ENCODE assay signal across 19 cellular contexts in the genomic region with DNA sequence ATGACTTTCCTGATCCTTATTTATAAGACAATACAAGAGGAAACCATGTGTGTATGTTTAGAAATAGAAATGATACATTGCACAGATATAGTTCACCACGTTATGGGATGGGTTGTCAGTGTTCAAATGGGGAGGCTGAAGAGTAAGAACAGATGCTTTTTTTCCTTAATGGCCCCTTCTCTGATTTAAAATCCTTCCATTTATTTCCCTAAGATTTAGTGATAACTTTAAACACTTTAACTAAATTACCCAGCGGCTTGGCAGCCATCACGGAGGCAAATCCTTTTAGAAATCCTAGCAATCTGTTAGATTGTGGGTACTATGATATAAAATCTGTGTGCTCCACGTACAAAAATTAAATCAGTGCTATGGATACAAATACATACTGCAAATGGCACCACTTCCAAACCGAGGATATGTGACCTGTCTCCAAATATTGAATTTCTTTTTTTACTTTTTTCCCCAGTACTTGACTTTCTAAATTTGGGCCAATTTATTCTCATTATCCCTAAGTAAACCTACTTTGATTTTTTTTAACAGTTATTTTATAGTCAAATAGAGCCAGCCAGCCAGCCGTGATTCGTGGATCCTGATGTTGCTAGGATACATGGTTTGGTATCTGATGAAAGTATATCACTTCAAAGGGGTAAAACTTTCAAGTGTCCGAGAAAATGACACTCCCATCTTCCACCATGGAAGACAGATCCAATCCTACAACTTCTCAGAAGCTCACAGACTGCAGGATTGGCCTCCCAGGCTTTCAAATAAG. TPM values are rescaled to one million over a fixed set of nuclear protein-coding genes. Genes with fewer than 3 reads are reported as not detected.
DNase-seq lines count a peak whose midpoint lies in the region; ATAC-seq and TF ChIP-seq lines count a peak whose summit lies in the region.
"Had no signal": no experiment of that assay in that cellular context is flagged by ENCODE, and none has a peak within 500 bp of the region (broad histone marks: within the 10 kb centered on the region; RNA-seq: fewer than 3 reads in every experiment).

No MANE protein-coding gene starts in this region.

- no peak overlapping the region for H2BK15ac ChIP-seq in mesenchymal stem cell (ENCODE audit: low read depth, poor library complexity, severe bottlenecking)

- H3K79me2 ChIP-seq in SK-N-SH (ENCODE audit: insufficient read depth): peaks cover 19% of the 10 kb centered on the region; the same call in 1 of the 2 replicates

- H2BK120ac ChIP-seq in mesenchymal stem cell (ENCODE audit: low read depth, low read length): no peak overlapping the region

- no peak for TF ChIP-seq CTCF in BE2C (IDR thresholded peaks at IDR 0.05; ENCODE audit: low read depth, low read length)
- TF ChIP-seq CTCF in SK-N-SH (IDR thresholded peaks at IDR 0.05): no peak

- peak in 1 of 2 experiments; percentile 93; a peak in 2 of 4 replicates for TF ChIP-seq EP300 in SK-N-SH (IDR thresholded peaks at IDR 0.05; ENCODE audit: borderline replicate concordance in 1 of 2, low read depth in 1 of 2, low read length in 1 of 2)

- H2BK5ac ChIP-seq in mesenchymal stem cell (ENCODE audit: low read depth, low read length, poor library complexity, severe bottlenecking): no peak overlapping the region

- H3K27me3 ChIP-seq in BE2C (no peaks in the 10 kb centered on the region), SK-N-SH (ENCODE audit: insufficient read depth) (no peaks in the 10 kb centered on the region), mesenchymal stem cell (ENCODE audit: control insufficient read depth in 1 of 2, insufficient read depth in 1 of 2, low read length in 2 of 2) (no peaks in the 10 kb centered on the region)
- H3K27me3 ChIP-seq: BLaER1 had no signal

- H4K8ac ChIP-seq in mesenchymal stem cell (ENCODE audit: low read length): no peak overlapping the region

- DNase-seq in BE2C: peak; percentile 20
- DNase-seq in NCI-H82 (lab: John Stamatoyannopoulos, UW): peak; percentile 42
- peak; percentile 65 for DNase-seq in SK-N-SH
- DNase-seq in mesenchymal stem cell: peak; percentile 36
- DNase-seq in NCI-H2081 treated with DMSO at 0.1 percent for 48 hours (lab: John Stamatoyannopoulos, UW): no peak
- no peak for DNase-seq in NCI-H2107 (lab: John Stamatoyannopoulos, UW)
- no peak for DNase-seq in erythroblast (lab: John Stamatoyannopoulos, UW)
- DNase-seq: 8988T; Caco-2; CD4-positive, CD25-positive, alpha-beta regulatory T cell; CD8-positive, alpha-beta T cell; DMS153; DND-41; GM23248; H7 had no signal

- H3K9ac ChIP-seq in SK-N-SH (no peak overlapping the region), mesenchymal stem cell (ENCODE audit: low read length) (no peak overlapping the region)
- H3K9ac ChIP-seq: BLaER1, GM23248 had no signal

- H3K4me3 ChIP-seq in BE2C (ENCODE audit: low read depth, low read length) (no peak overlapping the region), SK-N-SH (ENCODE audit: low read depth in 2 of 2, low read length in 1 of 2) (no peak overlapping the region), mesenchymal stem cell (ENCODE audit: insufficient read depth in 1 of 2, low read depth in 1 of 2, low read length in 2 of 2) (no peak overlapping the region)
- H3K4me3 ChIP-seq: BLaER1, GM23248 had no signal

- 0 out of 2 replicates have a peak, but pooled peaks have one; percentile 3 for TF ChIP-seq RAD21 in SK-N-SH (IDR thresholded peaks at IDR 0.05; ENCODE audit: low read length)

- WGBS in SK-N-SH (ENCODE audit: low lambda C conversion rate): 49% methylated on average over 8 of the region's 8 CpGs
- WGBS in mesenchymal stem cell: 90% methylated on average over 4 of the region's 8 CpGs

- CTCF ChIA-PET in SK-N-SH (lab: Yijun Ruan, JAX): no interaction called here

- H3K36me3 ChIP-seq in BE2C (no peaks in the 10 kb centered on the region), SK-N-SH (replicated peaks in 1 of 2; ENCODE audit: control insufficient read depth in 1 of 2, insufficient read depth in 2 of 2, low read length in 1 of 2) (peaks cover 8 to 36% of the 10 kb centered on the region in 2 experiments), mesenchymal stem cell (ENCODE audit: control insufficient read depth in 1 of 2, insufficient read depth in 2 of 2, low read depth in 1 of 2, low read length in 2 of 2) (peaks cover 19 to 27% of the 10 kb centered on the region in 2 experiments)
- H3K36me3 ChIP-seq: BLaER1 had no signal

- TF ChIP-seq POLR2A in erythroblast (IDR thresholded peaks at IDR 0.05; ENCODE audit: low read length): no peak

- no peak overlapping the region for H3K18ac ChIP-seq in mesenchymal stem cell (ENCODE audit: low read depth in 1 of 2, low read length in 2 of 2)

- H3K4me2 ChIP-seq in SK-N-SH: no peak overlapping the region
- H3K4me2 ChIP-seq in mesenchymal stem cell (ENCODE audit: low read length, poor library complexity, severe bottlenecking): no peak overlapping the region
- H3K4me2 ChIP-seq: BLaER1 had no signal

- no peak overlapping the region for H4K91ac ChIP-seq in mesenchymal stem cell (ENCODE audit: low read length)

- no peak overlapping the region for H3K23ac ChIP-seq in mesenchymal stem cell (ENCODE audit: low read length in 2 of 2)

- H2AFZ ChIP-seq in SK-N-SH (ENCODE audit: low read depth): no peak overlapping the region
- no peak overlapping the region for H2AFZ ChIP-seq in mesenchymal stem cell (ENCODE audit: low read depth, low read length)
- H2AFZ ChIP-seq: GM23248 had no signal

- H2BK12ac ChIP-seq in mesenchymal stem cell (ENCODE audit: low read length in 2 of 2): no peak overlapping the region

- H3K9me3 ChIP-seq in BE2C (no peaks in the 10 kb centered on the region), SK-N-SH (no peaks in the 10 kb centered on the region), mesenchymal stem cell (ENCODE audit: control insufficient read depth, low read length) (no peaks in the 10 kb centered on the region)
- H3K9me3 ChIP-seq: BLaER1, Caco-2 had no signal

- peaks cover 22% of the 10 kb centered on the region for H3K79me1 ChIP-seq in mesenchymal stem cell (replicated peaks; ENCODE audit: low read length, poor library complexity, severe bottlenecking)

- H3K9me2 ChIP-seq in SK-N-SH: no peaks in the 10 kb centered on the region

- no peak overlapping the region for H3K14ac ChIP-seq in mesenchymal stem cell (ENCODE audit: low read length in 2 of 2)

- peaks cover 10% of the 10 kb centered on the region for H4K20me1 ChIP-seq in SK-N-SH (ENCODE audit: insufficient read depth)
- H4K20me1 ChIP-seq: BLaER1 had no signal

- H3K27ac ChIP-seq in SK-N-SH (ENCODE audit: low read depth in 2 of 2, low read length in 1 of 2) (peak overlapping the region in 1 of 2 experiments; percentile 78; a peak in 3 of 4 replicates), mesenchymal stem cell (ENCODE audit: low read length, poor library complexity, severe bottlenecking) (no peak overlapping the region)
- H3K27ac ChIP-seq: BLaER1, C4-2B, GM23248 had no signal

- peaks cover 14% of the 10 kb centered on the region for H3F3A ChIP-seq in SK-N-SH (replicated peaks; ENCODE audit: insufficient read depth)

- no peak overlapping the region for H3K4ac ChIP-seq in mesenchymal stem cell (ENCODE audit: low read depth in 1 of 2, low read length in 2 of 2)

- ATAC-seq in HG03432 (IDR thresholded peaks at IDR 0.05; ENCODE audit: unreplicated experiment): no peak
- ATAC-seq: CD8-positive, alpha-beta T cell; HCT116 had no signal

- POLR2A ChIA-PET in SK-N-SH (lab: Yijun Ruan, JAX): no interaction called here

- no peak overlapping the region for H2AK5ac ChIP-seq in mesenchymal stem cell (ENCODE audit: low read length, severe bottlenecking)

- peaks cover 4% of the 10 kb centered on the region for H3K4me1 ChIP-seq in BE2C
- H3K4me1 ChIP-seq in SK-N-SH (ENCODE audit: control insufficient read depth in 1 of 2, insufficient read depth in 2 of 2, low read depth in 1 of 2, low read length in 1 of 2): peaks cover 0 to 32% of the 10 kb centered on the region in 2 experiments; a peak in 2 of 4 replicates
- no peaks in the 10 kb centered on the region for H3K4me1 ChIP-seq in mesenchymal stem cell (ENCODE audit: control insufficient read depth, insufficient read depth, low read depth, low read length)
- H3K4me1 ChIP-seq: BLaER1, Caco-2 had no signal

TF ChIP-seq in SK-N-SH, 30 proteins besides CTCF, POLR2A, EP300 and RAD21 (continues in another document):
- TF ChIP-seq TCF12 (IDR thresholded peaks at IDR 0.05): peak; percentile 57
- peak; percentile 54; the same call in 1 of the 2 replicates for TF ChIP-seq TEAD4 (IDR thresholded peaks at IDR 0.05; ENCODE audit: borderline replicate concordance, insufficient read depth)
- TF ChIP-seq, protein P1, sequence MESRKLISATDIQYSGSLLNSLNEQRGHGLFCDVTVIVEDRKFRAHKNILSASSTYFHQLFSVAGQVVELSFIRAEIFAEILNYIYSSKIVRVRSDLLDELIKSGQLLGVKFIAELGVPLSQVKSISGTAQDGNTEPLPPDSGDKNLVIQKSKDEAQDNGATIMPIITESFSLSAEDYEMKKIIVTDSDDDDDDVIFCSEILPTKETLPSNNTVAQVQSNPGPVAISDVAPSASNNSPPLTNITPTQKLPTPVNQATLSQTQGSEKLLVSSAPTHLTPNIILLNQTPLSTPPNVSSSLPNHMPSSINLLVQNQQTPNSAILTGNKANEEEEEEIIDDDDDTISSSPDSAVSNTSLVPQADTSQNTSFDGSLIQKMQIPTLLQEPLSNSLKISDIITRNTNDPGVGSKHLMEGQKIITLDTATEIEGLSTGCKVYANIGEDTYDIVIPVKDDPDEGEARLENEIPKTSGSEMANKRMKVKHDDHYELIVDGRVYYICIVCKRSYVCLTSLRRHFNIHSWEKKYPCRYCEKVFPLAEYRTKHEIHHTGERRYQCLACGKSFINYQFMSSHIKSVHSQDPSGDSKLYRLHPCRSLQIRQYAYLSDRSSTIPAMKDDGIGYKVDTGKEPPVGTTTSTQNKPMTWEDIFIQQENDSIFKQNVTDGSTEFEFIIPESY (IDR thresholded peaks at IDR 0.05; ENCODE audit: borderline replicate concordance, low read depth): no peak
- no peak for TF ChIP-seq NRF1 (IDR thresholded peaks at IDR 0.05; ENCODE audit: low read depth, low read length)
- peak; percentile 8; the same call in 1 of the 2 replicates for TF ChIP-seq JUND (IDR thresholded peaks at IDR 0.05)
- peak; percentile 92 for TF ChIP-seq FOXJ3 (CRISPR knock-in tag; IDR thresholded peaks at IDR 0.05)
- peak; percentile 56; the same call in 1 of the 2 replicates for TF ChIP-seq MXI1 (IDR thresholded peaks at IDR 0.05; ENCODE audit: low read depth, low read length)
- TF ChIP-seq GATA2 (CRISPR knock-in tag; IDR thresholded peaks at IDR 0.05): peak; percentile 90
- 0 out of 2 replicates have a peak, but pooled peaks have one; percentile 5 for TF ChIP-seq NFIC (IDR thresholded peaks at IDR 0.05; ENCODE audit: borderline replicate concordance)
- TF ChIP-seq FOSL2 (IDR thresholded peaks at IDR 0.05; ENCODE audit: borderline replicate concordance, low read depth): no peak
- TF ChIP-seq RCOR1 (IDR thresholded peaks at IDR 0.05; ENCODE audit: low read length): peak; percentile 77

RNA-seq across cellular contexts. Expression of a gene that starts 46.1 kb away (rescaled TPM):
- polyA plus RNA-seq in BE2C (2012; ENCODE audit: insufficient read depth, insufficient read length, low read depth): 0.73 TPM
- polyA plus RNA-seq in SK-N-SH (2012; rRNA removed): 21.3 and 24.4 TPM in 2 replicates
- polyA plus RNA-seq in SK-N-SH (2012; cell fraction: cytosol; rRNA removed): 23.2 and 25.5 TPM in 2 replicates
- 23.9 and 29.7 TPM in 2 replicates for polyA plus RNA-seq in SK-N-SH (2012; cell fraction: nucleus; rRNA removed)
- polyA plus RNA-seq in mesenchymal stem cell (2013, experiment 1 of 2): 38.5 TPM
- 40.6 TPM for polyA plus RNA-seq in mesenchymal stem cell (2013, experiment 2 of 2)
- polyA plus RNA-seq: CD4-positive, CD25-positive, alpha-beta regulatory T cell had no signal

Comparison
In these comparisons a context has a peak if more than half of its experiments do, and no peak if none do; other contexts are left out.
1. DNase-seq: peak in BE2C (single experiment), NCI-H82 (single experiment), SK-N-SH (single experiment) and mesenchymal stem cell (single experiment); none in NCI-H2081 treated with DMSO at 0.1 percent for 48 hours (single experiment), NCI-H2107 (single experiment) and erythroblast (0 of 2).